ENCODE assay signal across 11 cellular contexts in the genomic region with DNA sequence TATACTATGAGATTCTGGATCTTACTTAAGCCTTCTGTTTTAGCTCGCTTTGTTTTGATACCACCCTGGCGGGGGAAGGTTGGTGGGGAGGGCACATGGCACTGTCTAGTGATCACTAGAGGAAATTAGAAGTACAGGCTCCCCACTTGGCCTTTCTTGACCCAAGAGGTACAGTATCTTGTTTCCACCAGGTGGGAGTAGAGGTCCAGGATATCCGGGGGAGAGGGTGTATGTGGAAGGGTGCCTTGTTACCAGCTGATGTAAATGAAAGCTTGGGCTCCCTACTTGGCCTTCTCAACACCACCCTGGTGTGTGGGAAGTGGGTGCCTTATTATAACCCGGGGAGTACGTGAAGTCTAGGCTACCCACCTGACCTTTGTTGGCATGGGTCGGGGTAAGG. TPM values are rescaled to one million over a fixed set of nuclear protein-coding genes. Genes with fewer than 3 reads are reported as not detected.
DNase-seq lines count a peak whose midpoint lies in the region; ATAC-seq and TF ChIP-seq lines count a peak whose summit lies in the region.
"Had no signal": no experiment of that assay in that cellular context is flagged by ENCODE, and none has a peak within 500 bp of the region (broad histone marks: within the 10 kb centered on the region; RNA-seq: fewer than 3 reads in every experiment).

No MANE protein-coding gene starts in this region.

- no peaks in the 10 kb centered on the region for H3K27me3 ChIP-seq in spleen (replicated peaks in 1 of 7)
- H3K27me3 ChIP-seq: BLaER1 had no signal

- no peaks in the 10 kb centered on the region for H3K27me3 Mint-ChIP-seq in activated T-helper 1 cell treated with anti-CD3 and anti-CD28 coated beads, Interleukin-12 subunit alpha, Interleukin-12 subunit beta, Interleukin-2, Interleukin-4 antibody, amounts not matched to agents 30 ng/mL and 10 ng/mL and 1 ng/mL, durations not matched to agents 14 hours and 24 hours and 36 hours (ENCODE audit: insufficient read depth)

- TF ChIP-seq CTCF in spleen (IDR thresholded peaks at IDR 0.05 in 8 of 11, conservative IDR thresholded peaks at IDR 0.05 in 3 of 11): peak in 7 of 11 experiments; percentile 17 to 39 (median 26)

- DNase-seq in activated T-helper 1 cell treated with Interleukin-2 at 50 U/mL for 16 hours (ENCODE audit: low read depth) (peak; percentile 4), spleen (no peak), T1000 (lab: John Stamatoyannopoulos, UW) (no peak), NCI-H748 treated with DMSO at 0.1 percent for 48 hours (lab: John Stamatoyannopoulos, UW) (no peak)
- no peak for DNase-seq in activated T-helper 1 cell treated with anti-CD3 and anti-CD28 coated beads, Interleukin-12 subunit alpha, Interleukin-12 subunit beta, Interleukin-2, Interleukin-4 antibody, amounts not matched to agents 30 ng/mL and 10 ng/mL and 1 ng/mL, durations not matched to agents 14 hours and 24 hours and 36 hours (ENCODE audit: low spot score)
- DNase-seq in central memory CD4-positive, alpha-beta T cell: peak; percentile 9
- DNase-seq: OCI-M1 had no signal

- intact Hi-C loops in activated T-helper 1 cell treated with anti-CD3 and anti-CD28 coated beads, Interleukin-12 subunit alpha, Interleukin-12 subunit beta, Interleukin-2, Interleukin-4 antibody, amounts not matched to agents 30 ng/mL and 10 ng/mL and 1 ng/mL, durations not matched to agents 14 hours and 24 hours and 36 hours (cut with micrococcal nuclease): loop anchor here (2.0 to 5.0 kb wide), 2 partner anchors 168 to 363 kb away; no protein-coding TSS in a partner anchor
- intact Hi-C loops in spleen (cut with DNase I; ENCODE audit: low total_unique reads): loop anchor here (10.0 kb wide), 1 partner anchor 184 kb away; no protein-coding TSS in a partner anchor

- no peak overlapping the region for H3K4me3 Mint-ChIP-seq in activated T-helper 1 cell treated with anti-CD3 and anti-CD28 coated beads, Interleukin-12 subunit alpha, Interleukin-12 subunit beta, Interleukin-2, Interleukin-4 antibody, amounts not matched to agents 30 ng/mL and 10 ng/mL and 1 ng/mL, durations not matched to agents 14 hours and 24 hours and 36 hours

- H3K9me3 ChIP-seq in spleen: peaks cover 0 to 22% (median 14%) of the 10 kb centered on the region in 8 donors

- WGBS in spleen, 5 donors: 79 to 86% (median 81%) methylated on average over 6 of the region's 6 CpGs

- TF ChIP-seq POLR2A in spleen (IDR thresholded peaks at IDR 0.05): no peak

- no peak overlapping the region for H3K27ac ChIP-seq in spleen
- H3K27ac ChIP-seq: BLaER1, VCaP had no signal

- H3K4me1 Mint-ChIP-seq in activated T-helper 1 cell treated with anti-CD3 and anti-CD28 coated beads, Interleukin-12 subunit alpha, Interleukin-12 subunit beta, Interleukin-2, Interleukin-4 antibody, amounts not matched to agents 30 ng/mL and 10 ng/mL and 1 ng/mL, durations not matched to agents 14 hours and 24 hours and 36 hours (ENCODE audit: low read depth): peaks cover 28% of the 10 kb centered on the region

- ATAC-seq in HG03280 (IDR thresholded peaks at IDR 0.05; ENCODE audit: unreplicated experiment): peak; percentile 41
- ATAC-seq in HG02973 (IDR thresholded peaks at IDR 0.05; ENCODE audit: unreplicated experiment): no peak

- H3K36me3 Mint-ChIP-seq in activated T-helper 1 cell treated with anti-CD3 and anti-CD28 coated beads, Interleukin-12 subunit alpha, Interleukin-12 subunit beta, Interleukin-2, Interleukin-4 antibody, amounts not matched to agents 30 ng/mL and 10 ng/mL and 1 ng/mL, durations not matched to agents 14 hours and 24 hours and 36 hours (ENCODE audit: low read depth): peaks cover 19% of the 10 kb centered on the region

- H3K9me3 Mint-ChIP-seq in activated T-helper 1 cell treated with anti-CD3 and anti-CD28 coated beads, Interleukin-12 subunit alpha, Interleukin-12 subunit beta, Interleukin-2, Interleukin-4 antibody, amounts not matched to agents 30 ng/mL and 10 ng/mL and 1 ng/mL, durations not matched to agents 14 hours and 24 hours and 36 hours: peaks cover 23% of the 10 kb centered on the region

- peaks cover 0 to 51% (median 24%) of the 10 kb centered on the region in 6 donors for H3K4me1 ChIP-seq in spleen

- no peaks in the 10 kb centered on the region for H3K36me3 ChIP-seq in spleen

- no peak overlapping the region for H3K27ac Mint-ChIP-seq in activated T-helper 1 cell treated with anti-CD3 and anti-CD28 coated beads, Interleukin-12 subunit alpha, Interleukin-12 subunit beta, Interleukin-2, Interleukin-4 antibody, amounts not matched to agents 30 ng/mL and 10 ng/mL and 1 ng/mL, durations not matched to agents 14 hours and 24 hours and 36 hours

- H3K4me3 ChIP-seq in spleen: no peak overlapping the region
- H3K4me3 ChIP-seq: BLaER1 had no signal

RNA-seq across cellular contexts. Expression of a gene that starts 7.5 kb away (rescaled TPM):
- total RNA-seq in activated T-helper 1 cell treated with anti-CD3 and anti-CD28 coated beads, Interleukin-12 subunit alpha, Interleukin-12 subunit beta, Interleukin-2, Interleukin-4 antibody, amounts not matched to agents 30 ng/mL and 10 ng/mL and 1 ng/mL, durations not matched to agents 14 hours and 24 hours and 36 hours: 53.5 and 58.6 TPM in 2 replicates
- total RNA-seq in spleen: 10 to 100 TPM; 38.5 to 67.1 (median 54.1) TPM
- polyA plus RNA-seq in spleen: 10 to 100 TPM; 13.9 to 22.3 (median 21.0) TPM

Comparison
In these comparisons a context has a peak if more than half of its experiments do, and no peak if none do; other contexts are left out.
1. DNase-seq: peak in activated T-helper 1 cell treated with Interleukin-2 at 50 U/mL for 16 hours (single experiment) and central memory CD4-positive, alpha-beta T cell (single experiment); none in activated T-helper 1 cell treated with anti-CD3 and anti-CD28 coated beads, Interleukin-12 subunit alpha, Interleukin-12 subunit beta, Interleukin-2, Interleukin-4 antibody, amounts not matched to agents 30 ng/mL and 10 ng/mL and 1 ng/mL, durations not matched to agents 14 hours and 24 hours and 36 hours (single experiment), spleen (single experiment), T1000 (single experiment) and NCI-H748 treated with DMSO at 0.1 percent for 48 hours (single experiment).